Comparison of ENCODE assay signal across 2 cellular contexts in genomic region chr14:104845033-104845666, GRCh38.
TF ChIP-seq lines count a peak whose summit lies in the region.

No MANE protein-coding gene starts in this region.

TF ChIP-seq in H1, 55 proteins besides CTCF, POLR2A, EP300 and RAD21:
- TF ChIP-seq POLR2AphosphoS5 (IDR thresholded peaks at IDR 0.05; ENCODE audit: low read depth, low read length) (no peak), KDM1A (IDR thresholded peaks at IDR 0.05; ENCODE audit: borderline replicate concordance, low read length) (peak; percentile 67; the same call in 1 of the 2 replicates), MAX (IDR thresholded peaks at IDR 0.05) (peak; percentile 26; the same call in 1 of the 2 replicates)
TF ChIP-seq in H1: peak in this region for 2.

TF ChIP-seq in SK-N-SH treated with all-trans-retinoic acid at 6 μM for 48 hours, 23 proteins besides CTCF, POLR2A, EP300 and RAD21:
- TF ChIP-seq CSDC2 (CRISPR knock-in tag; IDR thresholded peaks at IDR 0.05) (no peak), ARNTL (CRISPR knock-in tag; IDR thresholded peaks at IDR 0.05; ENCODE audit: borderline replicate concordance, low read depth) (no peak), SNAI2 (CRISPR knock-in tag; IDR thresholded peaks at IDR 0.05) (no peak), TCF4 (CRISPR knock-in tag; IDR thresholded peaks at IDR 0.05; ENCODE audit: borderline replicate concordance) (no peak), PATZ1 (CRISPR knock-in tag; IDR thresholded peaks at IDR 0.05; ENCODE audit: borderline replicate concordance) (no peak), CSRNP3 (CRISPR knock-in tag; IDR thresholded peaks at IDR 0.05) (no peak), ISL1 (CRISPR knock-in tag; IDR thresholded peaks at IDR 0.05) (no peak)
